Comparison of ENCODE assay signal across 9 cellular contexts in the genomic region with DNA sequence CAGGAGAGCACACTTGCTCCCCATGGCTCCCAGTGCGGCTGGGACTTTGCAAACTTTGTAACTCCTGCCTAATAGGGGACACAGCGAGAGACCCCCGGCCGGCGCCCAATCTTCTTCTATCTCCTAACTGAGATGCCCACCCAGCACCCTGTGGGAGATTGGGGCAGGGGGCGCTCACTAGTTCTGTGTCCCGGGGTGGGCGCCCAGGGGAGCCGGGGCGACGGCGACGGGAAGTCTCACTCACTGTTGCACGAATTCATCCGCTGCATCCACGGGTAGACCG. TPM values are rescaled to one million over a fixed set of nuclear protein-coding genes. Genes with fewer than 3 reads are reported as not detected.
DNase-seq lines count a peak whose midpoint lies in the region; ATAC-seq, FAIRE-seq and TF ChIP-seq lines count a peak whose summit lies in the region.
"Had no signal": no experiment of that assay in that cellular context is flagged by ENCODE, and none has a peak within 500 bp of the region (broad histone marks: within the 10 kb centered on the region; RNA-seq: fewer than 3 reads in every experiment).

No MANE protein-coding gene starts in this region.

- ATAC-seq in HepG2 = no peak

- TF ChIP-seq CTCF in liver (IDR thresholded peaks at IDR 0.05; ENCODE audit: low read depth, low read length, missing input control) = no peak
- no peak for TF ChIP-seq CTCF in HepG2 (CRISPR knock-in tag; IDR thresholded peaks at IDR 0.05)
- TF ChIP-seq CTCF in MCF 10A (IDR thresholded peaks at IDR 0.05; ENCODE audit: unreplicated experiment) = no peak
- TF ChIP-seq CTCF in uterus (IDR thresholded peaks at IDR 0.05) = no peak
- no peak for TF ChIP-seq CTCF in GM10266 (IDR thresholded peaks at IDR 0.05; ENCODE audit: control insufficient read depth, insufficient read depth, low read depth, missing control alignments)

- H3K27ac ChIP-seq in liver (ENCODE audit: low read depth in 1 of 2, low read length in 2 of 2) (peak overlapping the region; percentile 32 to 57), HepG2 (ENCODE audit: extremely low read length, insufficient read depth, low read length) (no peak overlapping the region), muscle layer of duodenum (ENCODE audit: low read length) (peak overlapping the region; percentile 73), uterus (peak overlapping the region; percentile 44 to 50)

- 7% methylated on average over 17 of the region's 17 CpGs for WGBS in liver
- 0% methylated on average over 17 of the region's 17 CpGs for WGBS in HepG2 (ENCODE audit: low lambda C conversion rate)

- peaks cover 4 to 32% (median 11%) of the 10 kb centered on the region in 4 donors for H3K27me3 ChIP-seq in liver (ENCODE audit: control insufficient read depth in 4 of 4, insufficient read depth in 4 of 4, low read length in 3 of 4)
- H3K27me3 ChIP-seq in HepG2 (ENCODE audit: control insufficient read depth in 1 of 2, insufficient read depth in 2 of 2, low read length in 2 of 2) = peaks cover 52 to 97% of the 10 kb centered on the region in 2 experiments
- H3K27me3 ChIP-seq in muscle layer of duodenum (ENCODE audit: low read depth, low read length) = peaks cover 24% of the 10 kb centered on the region
- H3K27me3 ChIP-seq in uterus = peaks cover 9 to 71% of the 10 kb centered on the region in 2 donors

- H3K4me3 Mint-ChIP-seq in MCF 10A (ENCODE audit: unreplicated experiment) = peak overlapping the region; percentile 66

- H3K9me3 ChIP-seq in liver (ENCODE audit: control insufficient read depth in 4 of 4, low read length in 3 of 4) = no peaks in the 10 kb centered on the region
- H3K9me3 ChIP-seq in HepG2 (ENCODE audit: low read length) = no peaks in the 10 kb centered on the region
- no peaks in the 10 kb centered on the region for H3K9me3 ChIP-seq in muscle layer of duodenum (ENCODE audit: control insufficient read depth in 1 of 2, low read length in 2 of 2)
- H3K9me3 ChIP-seq in uterus = no peaks in the 10 kb centered on the region

- H3K4me2 ChIP-seq in HepG2 (ENCODE audit: low read depth, low read length) = no peak overlapping the region

- H3K4me1 Mint-ChIP-seq in MCF 10A (ENCODE audit: insufficient read depth, unreplicated experiment) = no peaks in the 10 kb centered on the region

- H3K27me3 Mint-ChIP-seq in MCF 10A (ENCODE audit: insufficient read depth, unreplicated experiment) = peaks cover 55% of the 10 kb centered on the region

- no peak for TF ChIP-seq RAD21 in liver (IDR thresholded peaks at IDR 0.05)
- no peak for TF ChIP-seq RAD21 in HepG2 (CRISPR knock-in tag; IDR thresholded peaks at IDR 0.05)

- no peak for DNase-seq in HepG2 (ENCODE audit: low spot score)
- DNase-seq in MCF 10A (ENCODE audit: unreplicated experiment) = no peak
- no peak for DNase-seq in uterus
- no peak for DNase-seq in GM10266 (ENCODE audit: extremely low spot score)
- DNase-seq in stimulated activated CD4-positive, alpha-beta T cell treated with anti-CD3 and anti-CD28 coated beads, Interleukin-15, amount 100 ng/mL, for 24 hours = no peak
- no peak for DNase-seq in AG20443 (ENCODE audit: low spot score)
- DNase-seq: SW 1271 had no signal

- no TSS peak for BruUV-seq in HepG2 (replicated peaks; lab: Mats Ljungman, UMichigan)
- no TSS peak for BruUV-seq in MCF 10A (replicated peaks; lab: Mats Ljungman, UMichigan)

- H3K36me3 Mint-ChIP-seq in MCF 10A (ENCODE audit: insufficient read depth, unreplicated experiment) = no peaks in the 10 kb centered on the region

- in situ Hi-C loops in HepG2 (cut with HindIII; ENCODE audit: extremely low pct_ligation_motif_present, low pct_unique_long_range_greater_than_20kb) = loop anchor here (5.0 kb wide), 1 partner anchor 445 kb away; no protein-coding TSS in a partner anchor

- H3K9me3 Mint-ChIP-seq in MCF 10A (ENCODE audit: unreplicated experiment) = no peaks in the 10 kb centered on the region

- H4K20me1 ChIP-seq in HepG2 (ENCODE audit: insufficient read depth, low read length) = no peaks in the 10 kb centered on the region

- H3K27ac Mint-ChIP-seq in MCF 10A (ENCODE audit: low read depth, unreplicated experiment) = peak overlapping the region; percentile 46

- no peak for TF ChIP-seq POLR2A in HepG2 (IDR thresholded peaks at IDR 0.05; ENCODE audit: insufficient read depth in 1 of 2, low read depth in 2 of 2, low read length in 2 of 2)
- TF ChIP-seq POLR2A in uterus (IDR thresholded peaks at IDR 0.05) = no peak

- peak overlapping the region in 2 of 3 donors; percentile 2 to 35 for H3K4me3 ChIP-seq in liver (ENCODE audit: low read depth in 1 of 3, low read length in 3 of 3)
- H3K4me3 ChIP-seq in HepG2 (replicated peaks in 1 of 3; ENCODE audit: insufficient read depth in 1 of 3, low read depth in 2 of 3, low read length in 3 of 3) = no peak overlapping the region; a peak in 1 of 6 replicates
- H3K4me3 ChIP-seq in muscle layer of duodenum (ENCODE audit: low read depth in 1 of 2, low read length in 2 of 2) = peak overlapping the region; percentile 60 to 74
- peak overlapping the region; percentile 35 to 39 for H3K4me3 ChIP-seq in uterus

- H3K36me3 ChIP-seq in liver (ENCODE audit: control insufficient read depth in 4 of 4, insufficient read depth in 3 of 4, low read depth in 1 of 4, low read length in 3 of 4) (no peaks in the 10 kb centered on the region), HepG2 (replicated peaks in 1 of 2; ENCODE audit: control insufficient read depth in 1 of 2, insufficient read depth in 2 of 2, low read length in 2 of 2) (no peaks in the 10 kb centered on the region), muscle layer of duodenum (ENCODE audit: control insufficient read depth in 1 of 2, insufficient read depth in 2 of 2, low read length in 2 of 2) (no peaks in the 10 kb centered on the region), uterus (no peaks in the 10 kb centered on the region)

- intact Hi-C loops in HepG2 (cut with micrococcal nuclease; ENCODE audit: unreplicated experiment) (no loop called here), MCF 10A (cut with micrococcal nuclease) (no loop called here), uterus (cut with DNase I; ENCODE audit: low total_unique reads) (loop anchor here (10.0 kb wide), 1 partner anchor 253 kb away; no protein-coding TSS in a partner anchor)

- H2AFZ ChIP-seq in HepG2 (ENCODE audit: low read length) = no peak overlapping the region

- TF ChIP-seq EP300 in HepG2 (IDR thresholded peaks at IDR 0.05; ENCODE audit: low read depth in 2 of 2, low read length in 2 of 2) (no peak), HepG2 (CRISPR knock-in tag; IDR thresholded peaks at IDR 0.05; ENCODE audit: borderline replicate concordance) (no peak)

- FAIRE-seq in HepG2 (lab: Jason Lieb, UNC) = no peak

- CTCF ChIA-PET in HepG2 (lab: Yijun Ruan, JAX; ENCODE audit: low intra/inter-chr PET ratio, low total read pairs) (no interaction called here), MCF 10A (lab: Yijun Ruan, JAX) (interaction anchor here (0.7 kb wide), 1 partner anchor 205 kb away, joined by 3 read pairs; no protein-coding TSS in a partner anchor)

- no peaks in the 10 kb centered on the region for H3K79me2 ChIP-seq in HepG2 (ENCODE audit: insufficient read depth, low read length)

- H3K9ac ChIP-seq in liver (ENCODE audit: low read depth in 1 of 2, low read length in 2 of 2) (no peak overlapping the region), HepG2 (ENCODE audit: insufficient read depth, low read depth, low read length) (no peak overlapping the region)

- POLR2A ChIA-PET in HepG2 (lab: Yijun Ruan, JAX) (no interaction called here), MCF 10A (lab: Yijun Ruan, JAX) (no interaction called here)

- H3K4me1 ChIP-seq in liver (ENCODE audit: control insufficient read depth in 4 of 4, insufficient read depth in 4 of 4, low read length in 3 of 4) (peaks cover 0 to 31% (median 4%) of the 10 kb centered on the region in 4 donors), HepG2 (ENCODE audit: insufficient read depth, low read length) (peaks cover 15% of the 10 kb centered on the region; the same call in 1 of the 2 replicates), muscle layer of duodenum (ENCODE audit: control insufficient read depth in 1 of 2, insufficient read depth in 2 of 2, low read length in 2 of 2) (peaks cover 11 to 31% of the 10 kb centered on the region in 2 donors), uterus (peaks cover 0 to 7% of the 10 kb centered on the region in 2 donors)

RNA-seq across cellular contexts. Expression of a gene that starts 3.9 kb away (rescaled TPM):
- total RNA-seq in liver = under 1 TPM in 1 of 2 donors, not detected in 1; 0.08 TPM
- under 1 TPM; 0.36 to 0.38 TPM for polyA plus RNA-seq in liver
- not detected in 2 replicates for total RNA-seq in HepG2 (2016; rRNA removed; fragmentation: Illumina TruSeq; extraction: Trizol)
- total RNA-seq in HepG2 (2016; cell fraction: cytosol; rRNA removed; fragmentation: Illumina TruSeq; extraction: Trizol; ENCODE audit: low read depth) = not detected in 2 replicates
- total RNA-seq in HepG2 (2016; cell fraction: insoluble cytoplasmic fraction; rRNA removed; fragmentation: Illumina TruSeq; extraction: Trizol) = not detected in 2 replicates
- total RNA-seq in HepG2 (2016; cell fraction: membrane; rRNA removed; fragmentation: Illumina TruSeq; extraction: Trizol) = not detected in 2 replicates
- not detected in 2 replicates for total RNA-seq in HepG2 (2016; cell fraction: nucleus; rRNA removed; fragmentation: Illumina TruSeq; extraction: Trizol)
- not detected in 2 replicates for polyA plus RNA-seq in HepG2 (2011; rRNA removed)
- polyA plus RNA-seq in HepG2 (2011; cell fraction: cytosol; rRNA removed) = not detected in 2 replicates
- not detected in 2 replicates for polyA plus RNA-seq in HepG2 (2011; cell fraction: nucleus; rRNA removed)
- polyA plus RNA-seq in HepG2 (2012) = not detected in 2 replicates
- not detected in 2 replicates for polyA plus RNA-seq in HepG2 (2016; cell fraction: cytosol; fragmentation: Illumina TruSeq; extraction: Trizol; ENCODE audit: low read depth)
- not detected in 2 replicates for polyA plus RNA-seq in HepG2 (2016; cell fraction: insoluble cytoplasmic fraction; fragmentation: Illumina TruSeq; extraction: Trizol; ENCODE audit: low read depth)
- not detected in 2 replicates for polyA plus RNA-seq in HepG2 (2016; cell fraction: membrane; fragmentation: Illumina TruSeq; extraction: Trizol; ENCODE audit: low read depth)
- not detected in 2 replicates for polyA plus RNA-seq in HepG2 (2016; cell fraction: nucleus; fragmentation: Illumina TruSeq; extraction: Trizol; ENCODE audit: insufficient read depth, low read depth)
- polyA minus RNA-seq in HepG2 (2011; rRNA and poly(A)+ RNA removed; ENCODE audit: low replicate concordance) = 0.49 TPM in 1 of 2 replicates, not detected in the other
- not detected in 2 replicates for polyA minus RNA-seq in HepG2 (2011; cell fraction: cytosol; rRNA and poly(A)+ RNA removed)
- not detected in 2 replicates for polyA minus RNA-seq in HepG2 (2011; cell fraction: nucleus; rRNA and poly(A)+ RNA removed)
- not detected in 2 replicates for total RNA-seq in MCF 10A (2022)
- total RNA-seq in uterus = 1 to 10 TPM in 1 of 4 donors, under 1 TPM in 2, not detected in 1; 0.55 to 2.5 (median 0.59) TPM

RNA-seq across cellular contexts. Expression of a gene that starts 7.4 kb away (rescaled TPM):
- total RNA-seq in liver (under 1 TPM; 0.17 to 0.33 TPM), HepG2 (2016; rRNA removed; fragmentation: Illumina TruSeq; extraction: Trizol) (not detected in 2 replicates), MCF 10A (2022) (0.37 TPM in 1 of 2 replicates, not detected in the other), uterus (10 to 100 TPM in 1 of 4 donors, 1 to 10 TPM in 1, under 1 TPM in 1, not detected in 1; 0.88 to 18.2 (median 7.3) TPM)
- polyA plus RNA-seq in liver (1 to 10 TPM in 1 of 2 donors, under 1 TPM in 1; 0.58 to 1.1 TPM), HepG2 (2011; rRNA removed) (not detected in 2 replicates)
- not detected in 2 replicates for total RNA-seq in HepG2 (2016; cell fraction: cytosol; rRNA removed; fragmentation: Illumina TruSeq; extraction: Trizol; ENCODE audit: low read depth)
- total RNA-seq in HepG2 (2016; cell fraction: insoluble cytoplasmic fraction; rRNA removed; fragmentation: Illumina TruSeq; extraction: Trizol) = not detected in 2 replicates
- total RNA-seq in HepG2 (2016; cell fraction: membrane; rRNA removed; fragmentation: Illumina TruSeq; extraction: Trizol) = not detected in 2 replicates
- not detected in 2 replicates for total RNA-seq in HepG2 (2016; cell fraction: nucleus; rRNA removed; fragmentation: Illumina TruSeq; extraction: Trizol)
- polyA plus RNA-seq in HepG2 (2011; cell fraction: cytosol; rRNA removed) = not detected in 2 replicates
- not detected in 2 replicates for polyA plus RNA-seq in HepG2 (2011; cell fraction: nucleus; rRNA removed)
- polyA plus RNA-seq in HepG2 (2012) = not detected in 2 replicates
- not detected in 2 replicates for polyA plus RNA-seq in HepG2 (2016; cell fraction: cytosol; fragmentation: Illumina TruSeq; extraction: Trizol; ENCODE audit: low read depth)
- polyA plus RNA-seq in HepG2 (2016; cell fraction: insoluble cytoplasmic fraction; fragmentation: Illumina TruSeq; extraction: Trizol; ENCODE audit: low read depth) = not detected in 2 replicates
- polyA plus RNA-seq in HepG2 (2016; cell fraction: membrane; fragmentation: Illumina TruSeq; extraction: Trizol; ENCODE audit: low read depth) = not detected in 2 replicates
- not detected in 2 replicates for polyA plus RNA-seq in HepG2 (2016; cell fraction: nucleus; fragmentation: Illumina TruSeq; extraction: Trizol; ENCODE audit: insufficient read depth, low read depth)
- polyA minus RNA-seq in HepG2 (2011; rRNA and poly(A)+ RNA removed; ENCODE audit: low replicate concordance) = 3.5 TPM in 1 of 2 replicates, not detected in the other
- not detected in 2 replicates for polyA minus RNA-seq in HepG2 (2011; cell fraction: cytosol; rRNA and poly(A)+ RNA removed)
- polyA minus RNA-seq in HepG2 (2011; cell fraction: nucleus; rRNA and poly(A)+ RNA removed) = not detected in 2 replicates

RNA-seq across cellular contexts. Expression of a gene that starts 7.4 kb away (rescaled TPM):
- 1 to 10 TPM in 1 of 2 donors, under 1 TPM in 1; 0.75 to 2.2 TPM for total RNA-seq in liver
- polyA plus RNA-seq in liver = 1 to 10 TPM; 1.0 to 1.3 TPM
- not detected in 2 replicates for total RNA-seq in HepG2 (2016; rRNA removed; fragmentation: Illumina TruSeq; extraction: Trizol)
- not detected in 2 replicates for total RNA-seq in HepG2 (2016; cell fraction: cytosol; rRNA removed; fragmentation: Illumina TruSeq; extraction: Trizol; ENCODE audit: low read depth)
- not detected in 2 replicates for total RNA-seq in HepG2 (2016; cell fraction: insoluble cytoplasmic fraction; rRNA removed; fragmentation: Illumina TruSeq; extraction: Trizol)
- total RNA-seq in HepG2 (2016; cell fraction: membrane; rRNA removed; fragmentation: Illumina TruSeq; extraction: Trizol) = not detected in 2 replicates
- not detected in 2 replicates for total RNA-seq in HepG2 (2016; cell fraction: nucleus; rRNA removed; fragmentation: Illumina TruSeq; extraction: Trizol)
- polyA plus RNA-seq in HepG2 (2011; rRNA removed) = not detected in 2 replicates
- polyA plus RNA-seq in HepG2 (2011; cell fraction: cytosol; rRNA removed) = not detected in 2 replicates
- polyA plus RNA-seq in HepG2 (2011; cell fraction: nucleus; rRNA removed) = 0.28 TPM in 1 of 2 replicates, not detected in the other
- not detected in 2 replicates for polyA plus RNA-seq in HepG2 (2012)
- not detected in 2 replicates for polyA plus RNA-seq in HepG2 (2016; cell fraction: cytosol; fragmentation: Illumina TruSeq; extraction: Trizol; ENCODE audit: low read depth)
- not detected in 2 replicates for polyA plus RNA-seq in HepG2 (2016; cell fraction: insoluble cytoplasmic fraction; fragmentation: Illumina TruSeq; extraction: Trizol; ENCODE audit: low read depth)
- polyA plus RNA-seq in HepG2 (2016; cell fraction: membrane; fragmentation: Illumina TruSeq; extraction: Trizol; ENCODE audit: low read depth) = not detected in 2 replicates
- not detected in 2 replicates for polyA plus RNA-seq in HepG2 (2016; cell fraction: nucleus; fragmentation: Illumina TruSeq; extraction: Trizol; ENCODE audit: insufficient read depth, low read depth)
- 2.3 TPM in 1 of 2 replicates, not detected in the other for polyA minus RNA-seq in HepG2 (2011; rRNA and poly(A)+ RNA removed; ENCODE audit: low replicate concordance)
- not detected in 2 replicates for polyA minus RNA-seq in HepG2 (2011; cell fraction: cytosol; rRNA and poly(A)+ RNA removed)
- polyA minus RNA-seq in HepG2 (2011; cell fraction: nucleus; rRNA and poly(A)+ RNA removed) = not detected in 2 replicates
- total RNA-seq in MCF 10A (2022) = 0.79 and 0.88 TPM in 2 replicates
- total RNA-seq in uterus = 10 to 100 TPM; 10.6 to 30.0 (median 18.0) TPM

RNA-seq across cellular contexts. Expression of a gene that starts 13.4 kb away (rescaled TPM):
- total RNA-seq in liver (under 1 TPM; 0.08 to 0.28 TPM), HepG2 (2016; rRNA removed; fragmentation: Illumina TruSeq; extraction: Trizol) (not detected in 2 replicates), MCF 10A (2022) (not detected in 2 replicates), uterus (1 to 10 TPM in 3 of 4 donors, not detected in 1; 1.0 to 6.9 (median 3.5) TPM)
- polyA plus RNA-seq in liver (under 1 TPM; 0.26 to 0.31 TPM), HepG2 (2011; rRNA removed) (0.04 and 0.08 TPM in 2 replicates)
- total RNA-seq in HepG2 (2016; cell fraction: cytosol; rRNA removed; fragmentation: Illumina TruSeq; extraction: Trizol; ENCODE audit: low read depth) = not detected in 2 replicates
- not detected in 2 replicates for total RNA-seq in HepG2 (2016; cell fraction: insoluble cytoplasmic fraction; rRNA removed; fragmentation: Illumina TruSeq; extraction: Trizol)
- total RNA-seq in HepG2 (2016; cell fraction: membrane; rRNA removed; fragmentation: Illumina TruSeq; extraction: Trizol) = not detected in 2 replicates
- not detected in 2 replicates for total RNA-seq in HepG2 (2016; cell fraction: nucleus; rRNA removed; fragmentation: Illumina TruSeq; extraction: Trizol)
- not detected in 2 replicates for polyA plus RNA-seq in HepG2 (2011; cell fraction: cytosol; rRNA removed)
- not detected in 2 replicates for polyA plus RNA-seq in HepG2 (2011; cell fraction: nucleus; rRNA removed)
- polyA plus RNA-seq in HepG2 (2012) = not detected in 2 replicates
- not detected in 2 replicates for polyA plus RNA-seq in HepG2 (2016; cell fraction: cytosol; fragmentation: Illumina TruSeq; extraction: Trizol; ENCODE audit: low read depth)
- not detected in 2 replicates for polyA plus RNA-seq in HepG2 (2016; cell fraction: insoluble cytoplasmic fraction; fragmentation: Illumina TruSeq; extraction: Trizol; ENCODE audit: low read depth)
- polyA plus RNA-seq in HepG2 (2016; cell fraction: membrane; fragmentation: Illumina TruSeq; extraction: Trizol; ENCODE audit: low read depth) = not detected in 2 replicates
- not detected in 2 replicates for polyA plus RNA-seq in HepG2 (2016; cell fraction: nucleus; fragmentation: Illumina TruSeq; extraction: Trizol; ENCODE audit: insufficient read depth, low read depth)
- 8.9 TPM in 1 of 2 replicates, not detected in the other for polyA minus RNA-seq in HepG2 (2011; rRNA and poly(A)+ RNA removed; ENCODE audit: low replicate concordance)
- not detected in 2 replicates for polyA minus RNA-seq in HepG2 (2011; cell fraction: cytosol; rRNA and poly(A)+ RNA removed)
- not detected in 2 replicates for polyA minus RNA-seq in HepG2 (2011; cell fraction: nucleus; rRNA and poly(A)+ RNA removed)

RNA-seq across cellular contexts. Expression of a gene that starts 17.7 kb away (rescaled TPM):
- not detected for total RNA-seq in liver
- polyA plus RNA-seq in liver = not detected
- not detected in 2 replicates for total RNA-seq in HepG2 (2016; rRNA removed; fragmentation: Illumina TruSeq; extraction: Trizol)
- not detected in 2 replicates for total RNA-seq in HepG2 (2016; cell fraction: cytosol; rRNA removed; fragmentation: Illumina TruSeq; extraction: Trizol; ENCODE audit: low read depth)
- total RNA-seq in HepG2 (2016; cell fraction: insoluble cytoplasmic fraction; rRNA removed; fragmentation: Illumina TruSeq; extraction: Trizol) = not detected in 2 replicates
- total RNA-seq in HepG2 (2016; cell fraction: membrane; rRNA removed; fragmentation: Illumina TruSeq; extraction: Trizol) = not detected in 2 replicates
- total RNA-seq in HepG2 (2016; cell fraction: nucleus; rRNA removed; fragmentation: Illumina TruSeq; extraction: Trizol) = not detected in 2 replicates
- polyA plus RNA-seq in HepG2 (2011; rRNA removed) = not detected in 2 replicates
- not detected in 2 replicates for polyA plus RNA-seq in HepG2 (2011; cell fraction: cytosol; rRNA removed)
- polyA plus RNA-seq in HepG2 (2011; cell fraction: nucleus; rRNA removed) = not detected in 2 replicates
- not detected in 2 replicates for polyA plus RNA-seq in HepG2 (2012)
- polyA plus RNA-seq in HepG2 (2016; cell fraction: cytosol; fragmentation: Illumina TruSeq; extraction: Trizol; ENCODE audit: low read depth) = not detected in 2 replicates
- polyA plus RNA-seq in HepG2 (2016; cell fraction: insoluble cytoplasmic fraction; fragmentation: Illumina TruSeq; extraction: Trizol; ENCODE audit: low read depth) = not detected in 2 replicates
- polyA plus RNA-seq in HepG2 (2016; cell fraction: membrane; fragmentation: Illumina TruSeq; extraction: Trizol; ENCODE audit: low read depth) = not detected in 2 replicates
- polyA plus RNA-seq in HepG2 (2016; cell fraction: nucleus; fragmentation: Illumina TruSeq; extraction: Trizol; ENCODE audit: insufficient read depth, low read depth) = not detected in 2 replicates
- 0.19 TPM in 1 of 2 replicates, not detected in the other for polyA minus RNA-seq in HepG2 (2011; rRNA and poly(A)+ RNA removed; ENCODE audit: low replicate concordance)
- not detected in 2 replicates for polyA minus RNA-seq in HepG2 (2011; cell fraction: cytosol; rRNA and poly(A)+ RNA removed)
- not detected in 2 replicates for polyA minus RNA-seq in HepG2 (2011; cell fraction: nucleus; rRNA and poly(A)+ RNA removed)
- not detected in 2 replicates for total RNA-seq in MCF 10A (2022)
- total RNA-seq in uterus = 1 to 10 TPM in 2 of 4 donors, under 1 TPM in 1, not detected in 1; 0.29 to 9.5 (median 1.9) TPM

Comparison
In these comparisons a context has a peak if more than half of its experiments do, and no peak if none do; other contexts are left out.
1. H3K4me3 ChIP-seq: peak in liver (2 of 3), muscle layer of duodenum (2 of 2) and uterus (2 of 2); none in HepG2 (0 of 3).